ENCODE assay signal across 28 cellular contexts in the genomic region with DNA sequence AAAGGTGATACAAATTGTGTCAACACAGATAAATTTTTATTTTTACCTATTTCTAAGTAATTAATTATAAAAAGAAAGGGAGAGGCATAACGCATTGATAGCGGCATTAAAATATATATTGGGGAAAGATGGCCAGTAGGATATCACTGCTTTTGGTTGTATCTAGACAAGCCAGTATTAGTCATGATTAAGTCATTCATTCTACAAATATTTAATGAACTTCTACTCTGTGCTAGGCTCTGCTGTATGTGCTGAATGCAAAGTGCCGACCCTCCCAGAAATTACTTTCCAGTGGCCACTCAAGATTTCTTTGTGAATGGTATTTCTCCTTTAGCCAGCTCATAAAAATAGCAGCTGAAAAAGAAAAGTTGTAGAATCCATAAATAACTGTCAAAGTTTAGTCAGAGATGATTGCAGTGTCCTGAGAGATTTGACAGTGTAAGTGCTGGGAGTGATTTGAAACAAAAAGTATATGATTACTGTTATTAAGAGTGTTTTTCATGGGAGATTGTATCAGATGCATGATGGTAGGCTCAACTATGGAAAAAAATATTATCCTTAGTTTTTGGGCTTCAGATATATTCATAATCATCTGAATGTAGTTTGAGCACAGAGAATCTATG.
"Had no signal": no experiment of that assay in that cellular context is flagged by ENCODE, and none has a peak within 500 bp of the region (broad histone marks: within the 10 kb centered on the region; RNA-seq: fewer than 3 reads in every experiment).

No MANE protein-coding gene starts in this region.

- DNase-seq: activated CD4-positive, alpha-beta T cell treated with anti-CD3 and anti-CD28 coated beads for 48 hours; activated CD4-positive, alpha-beta T cell treated with anti-CD3 and anti-CD28 coated beads, Interleukin-2, amount 50 U/mL, for 48 hours; activated CD8-positive, alpha-beta memory T cell treated with anti-CD3 and anti-CD28 coated beads for 24 hours; activated effector memory CD4-positive, alpha-beta T cell treated with Interleukin-2 at 50 U/mL for 16 hours; activated naive CD4-positive, alpha-beta T cell treated with Interleukin-2 at 50 U/mL for 16 hours; aorta; body of pancreas; cortex of kidney; endodermal cell; esophagus squamous epithelium; gastrocnemius medialis; glutamatergic neuron; left cardiac atrium; left ventricle myocardium superior; pancreas; psoas muscle; sigmoid colon; small intestine; stimulated activated CD4-positive, alpha-beta T cell treated with anti-CD3 and anti-CD28 coated beads, Interleukin-1b, Interleukin-23, amount 100 ng/mL, for 48 hours; stimulated activated CD4-positive, alpha-beta T cell treated with anti-CD3 and anti-CD28 coated beads, Interleukin-4, amount 100 ng/mL, for 4 hours; stimulated activated CD8-positive, alpha-beta memory T cell treated with anti-CD3 and anti-CD28 coated beads, Interleukin-4, amount 100 ng/mL, for 48 hours; stimulated activated naive CD8-positive, alpha-beta T cell treated with anti-CD3 and anti-CD28 coated beads, Interleukin-15, amount 100 ng/mL, for 72 hours; substantia nigra; T-helper 17 cell; T1000; WERI-Rb-1 had no signal

- ATAC-seq: activated CD4-positive, CD25-positive, alpha-beta regulatory T cell treated with anti-CD3 and anti-CD28 coated beads, Interleukin-2, amount 50 U/mL, for 24 hours; body of pancreas; gastrocnemius medialis; left cardiac atrium; left ventricle myocardium superior; pancreas; psoas muscle; stimulated activated memory B cell treated with anti-CD40 and anti-IgM and Interleukin-4, amounts not matched to agents 10 μg/mL and 1 μg/mL and 100 μg/mL, for 72 hours; stimulated activated naive CD8-positive, alpha-beta T cell treated with anti-CD3 and anti-CD28 coated beads, Interleukin-15, amount 100 ng/mL, for 72 hours; T-helper 17 cell had no signal
